Comparison of ENCODE assay signal across 2 cellular contexts in genomic region chr7:129947001-129947400, GRCh38.
TF ChIP-seq lines count a peak whose summit lies in the region.

No MANE protein-coding gene starts in this region.

TF ChIP-seq in SK-N-SH, 30 proteins besides CTCF, POLR2A, EP300 and RAD21 (continued from another document):
- no peak for TF ChIP-seq TAF1 (IDR thresholded peaks at IDR 0.05; ENCODE audit: borderline replicate concordance, low read depth, low read length)
- no peak for TF ChIP-seq YY1 (IDR thresholded peaks at IDR 0.05; ENCODE audit: low read depth)
- no peak for TF ChIP-seq JUND (IDR thresholded peaks at IDR 0.05)
- TF ChIP-seq REST (IDR thresholded peaks at IDR 0.05; ENCODE audit: low read depth, low read length): no peak
- no peak for TF ChIP-seq TCF12 (IDR thresholded peaks at IDR 0.05)
- no peak for TF ChIP-seq RCOR1 (IDR thresholded peaks at IDR 0.05; ENCODE audit: low read length)
- TF ChIP-seq PBX3 (IDR thresholded peaks at IDR 0.05): no peak

TF ChIP-seq in SK-N-SH treated with all-trans-retinoic acid at 6 μM for 48 hours, 23 proteins besides CTCF, POLR2A, EP300 and RAD21 (continued from another document):
- no peak for TF ChIP-seq TSHZ2 (CRISPR knock-in tag; IDR thresholded peaks at IDR 0.05)
- TF ChIP-seq ZNF70 (CRISPR knock-in tag; IDR thresholded peaks at IDR 0.05): no peak
- no peak for TF ChIP-seq PPARA (CRISPR knock-in tag; IDR thresholded peaks at IDR 0.05; ENCODE audit: borderline replicate concordance)
- no peak for TF ChIP-seq BACH2 (CRISPR knock-in tag; IDR thresholded peaks at IDR 0.05; ENCODE audit: borderline replicate concordance)
- no peak for TF ChIP-seq ZNF8 (CRISPR knock-in tag; IDR thresholded peaks at IDR 0.05)
- no peak for TF ChIP-seq ZNF565 (CRISPR knock-in tag; conservative IDR thresholded peaks at IDR 0.05; ENCODE audit: low read depth)
- no peak for TF ChIP-seq POU6F1 (CRISPR knock-in tag; IDR thresholded peaks at IDR 0.05; ENCODE audit: borderline replicate concordance, low read depth)
- no peak for TF ChIP-seq TCF4 (CRISPR knock-in tag; IDR thresholded peaks at IDR 0.05; ENCODE audit: borderline replicate concordance)
- no peak for TF ChIP-seq ISL1 (CRISPR knock-in tag; IDR thresholded peaks at IDR 0.05)
- TF ChIP-seq TOX (CRISPR knock-in tag; IDR thresholded peaks at IDR 0.05; ENCODE audit: borderline replicate concordance): no peak
TF ChIP-seq in SK-N-SH treated with all-trans-retinoic acid at 6 μM for 48 hours: peak in this region for 0.
